1 cellular context compared by ENCODE assay signal in genomic region chr5:44266882-44267577, GRCh38.
TF ChIP-seq lines count a peak whose summit lies in the region.

No MANE protein-coding gene starts in this region.

TF ChIP-seq in GM23338, 12 proteins besides CTCF, POLR2A, EP300 and RAD21 (continued from another document):
- no peak for TF ChIP-seq ZNF462 (CRISPR knock-in tag; IDR thresholded peaks at IDR 0.05)
- TF ChIP-seq REST (IDR thresholded peaks at IDR 0.05; ENCODE audit: unreplicated experiment): no peak
- no peak for TF ChIP-seq EZH2phosphoT487 (IDR thresholded peaks at IDR 0.05; ENCODE audit: unreplicated experiment)
- TF ChIP-seq JUNB (IDR thresholded peaks at IDR 0.05; ENCODE audit: unreplicated experiment): no peak
- TF ChIP-seq EZH2 (IDR thresholded peaks at IDR 0.05; ENCODE audit: low read depth, unreplicated experiment): no peak
